In genomic region chr9:80595192-80595591, GRCh38 we compare ENCODE assay signal across 1 cellular context.
TF ChIP-seq lines count a peak whose summit lies in the region.

No MANE protein-coding gene starts in this region.

TF ChIP-seq in H1, 55 proteins besides CTCF, POLR2A, EP300 and RAD21:
- TF ChIP-seq CHD1 (IDR thresholded peaks at IDR 0.05; ENCODE audit: low read depth, low read length) (no peak), ATF3 (IDR thresholded peaks at IDR 0.05; ENCODE audit: insufficient read depth, low read depth, low read length) (no peak), BCL11A (IDR thresholded peaks at IDR 0.05; ENCODE audit: low read depth in 2 of 2, low read length in 2 of 2) (no peak), SP2 (IDR thresholded peaks at IDR 0.05; ENCODE audit: low read length) (no peak), SAP30 (IDR thresholded peaks at IDR 0.05; ENCODE audit: insufficient read depth, insufficient replicate concordance, low read length) (no peak), HDAC6 (IDR thresholded peaks at IDR 0.05; ENCODE audit: low read depth, low read length) (no peak), SIN3A (conservative IDR thresholded peaks at IDR 0.05 in 1 of 2, IDR thresholded peaks at IDR 0.05 in 1 of 2; ENCODE audit: low read depth in 1 of 2, low read length in 2 of 2) (no peak), MAX (IDR thresholded peaks at IDR 0.05) (no peak), TEAD4 (IDR thresholded peaks at IDR 0.05; ENCODE audit: low read depth, low read length) (no peak), ATF2 (IDR thresholded peaks at IDR 0.05; ENCODE audit: low read length) (no peak), RBBP5 (IDR thresholded peaks at IDR 0.05; ENCODE audit: borderline replicate concordance, low read depth, low read length) (no peak), JUN (IDR thresholded peaks at IDR 0.05; ENCODE audit: low read depth, low read length) (no peak), CEBPB (IDR thresholded peaks at IDR 0.05; ENCODE audit: low read depth, low read length) (no peak), EGR1 (IDR thresholded peaks at IDR 0.05; ENCODE audit: borderline replicate concordance, low read depth, low read length) (no peak), CHD2 (IDR thresholded peaks at IDR 0.05; ENCODE audit: low read length) (no peak), FOSL1 (IDR thresholded peaks at IDR 0.05; ENCODE audit: insufficient read depth, low read depth, low read length) (no peak), CBX8 (IDR thresholded peaks at IDR 0.05; ENCODE audit: borderline replicate concordance, low read depth, low read length) (no peak), PHF8 (conservative IDR thresholded peaks at IDR 0.05; ENCODE audit: low read depth, low read length) (no peak)
